In genomic region chr10:112716924-112717348, GRCh38 we compare ENCODE assay signal across 1 cellular context.
A peak's percentile ranks its signal among the peaks of the same experiment; 100 is the strongest.
TF ChIP-seq lines count a peak whose summit lies in the region.

No MANE protein-coding gene starts in this region.

TF ChIP-seq in HepG2, 621 proteins besides CTCF, POLR2A, EP300 and RAD21 (continued from another document and continues in another):
- TF ChIP-seq ZNF432 (CRISPR knock-in tag; IDR thresholded peaks at IDR 0.05; ENCODE audit: borderline replicate concordance) (no peak), HNRNPK (IDR thresholded peaks at IDR 0.05; ENCODE audit: low read depth, low read length, poor library complexity, severe bottlenecking) (no peak), STAG1 (CRISPR knock-in tag; IDR thresholded peaks at IDR 0.05) (0 out of 2 replicates have a peak, but pooled peaks have one; percentile 36), RARG (CRISPR knock-in tag; IDR thresholded peaks at IDR 0.05; ENCODE audit: low read depth) (no peak), ZNF501 (CRISPR knock-in tag; IDR thresholded peaks at IDR 0.05) (no peak; the same call in 1 of the 2 replicates), PAWR (CRISPR knock-in tag; IDR thresholded peaks at IDR 0.05; ENCODE audit: borderline replicate concordance) (no peak), ZNF639 (CRISPR knock-in tag; conservative IDR thresholded peaks at IDR 0.05) (no peak), YY1 (IDR thresholded peaks at IDR 0.05; ENCODE audit: insufficient read depth, insufficient replicate concordance, low read depth, low read length) (no peak), CERS6 (CRISPR knock-in tag; IDR thresholded peaks at IDR 0.05) (no peak), ZNF225 (CRISPR knock-in tag; IDR thresholded peaks at IDR 0.05) (no peak), ZNF790 (CRISPR knock-in tag; IDR thresholded peaks at IDR 0.05; ENCODE audit: borderline replicate concordance) (no peak), SPEN (CRISPR knock-in tag; IDR thresholded peaks at IDR 0.05; ENCODE audit: low read depth) (no peak), SIN3B (IDR thresholded peaks at IDR 0.05; ENCODE audit: low read length) (no peak), TEAD3 (CRISPR knock-in tag; optimal IDR thresholded peaks at IDR 0.05; ENCODE audit: borderline replicate concordance) (peak; percentile 81), ZMYM4 (CRISPR knock-in tag; IDR thresholded peaks at IDR 0.05) (peak; percentile 66), GTF3A (CRISPR knock-in tag; conservative IDR thresholded peaks at IDR 0.05) (no peak), AGO2 (optimal IDR thresholded peaks at IDR 0.05; ENCODE audit: low read depth, low read length) (no peak), KLF13 (CRISPR knock-in tag; IDR thresholded peaks at IDR 0.05) (no peak), RBM39 (IDR thresholded peaks at IDR 0.05; ENCODE audit: low read depth, low read length, poor library complexity, severe bottlenecking) (no peak), CHCHD3 (CRISPR knock-in tag; IDR thresholded peaks at IDR 0.05) (no peak), ZNF124 (CRISPR knock-in tag; IDR thresholded peaks at IDR 0.05) (no peak), ZNF512B (CRISPR knock-in tag; IDR thresholded peaks at IDR 0.05; ENCODE audit: borderline replicate concordance) (no peak), KLF9 (CRISPR knock-in tag; IDR thresholded peaks at IDR 0.05; ENCODE audit: low read depth) (no peak), FOSL2 (CRISPR knock-in tag; IDR thresholded peaks at IDR 0.05) (peak; percentile 98), ISX (CRISPR knock-in tag; conservative IDR thresholded peaks at IDR 0.05) (no peak), ELK4 (CRISPR knock-in tag; IDR thresholded peaks at IDR 0.05; ENCODE audit: borderline replicate concordance) (no peak), MAX (IDR thresholded peaks at IDR 0.05) (peak; percentile 13; the same call in 1 of the 2 replicates), ZNF446 (CRISPR knock-in tag; IDR thresholded peaks at IDR 0.05) (no peak), NFATC3 (CRISPR knock-in tag; IDR thresholded peaks at IDR 0.05) (no peak), SAP130 (CRISPR knock-in tag; IDR thresholded peaks at IDR 0.05; ENCODE audit: low read depth) (peak; percentile 74), MIER3 (CRISPR knock-in tag; IDR thresholded peaks at IDR 0.05; ENCODE audit: borderline replicate concordance) (peak; percentile 73; the same call in 1 of the 2 replicates), ZNF232 (CRISPR knock-in tag; IDR thresholded peaks at IDR 0.05; ENCODE audit: borderline replicate concordance) (no peak), YEATS2 (CRISPR knock-in tag; IDR thresholded peaks at IDR 0.05; ENCODE audit: borderline replicate concordance) (no peak), IKZF1 (IDR thresholded peaks at IDR 0.05) (no peak), ZNF543 (CRISPR knock-in tag; IDR thresholded peaks at IDR 0.05) (no peak), ZNF704 (CRISPR knock-in tag; IDR thresholded peaks at IDR 0.05; ENCODE audit: borderline replicate concordance) (no peak), ZBTB39 (CRISPR knock-in tag; IDR thresholded peaks at IDR 0.05) (no peak), MAFK (conservative IDR thresholded peaks at IDR 0.05 in 1 of 2, IDR thresholded peaks at IDR 0.05 in 1 of 2; ENCODE audit: low read length in 2 of 2) (no peak), ZNF24 (IDR thresholded peaks at IDR 0.05) (0 out of 2 replicates have a peak, but pooled peaks have one; percentile 30), ZNF777 (CRISPR knock-in tag; IDR thresholded peaks at IDR 0.05) (no peak), MEIS2 (CRISPR knock-in tag; IDR thresholded peaks at IDR 0.05) (peak; percentile 29; the same call in 1 of the 2 replicates), ZBTB40 (IDR thresholded peaks at IDR 0.05) (no peak), ZBTB40 (CRISPR knock-in tag; IDR thresholded peaks at IDR 0.05) (no peak), TFDP1 (CRISPR knock-in tag; IDR thresholded peaks at IDR 0.05; ENCODE audit: borderline replicate concordance) (no peak), RBFOX2 (IDR thresholded peaks at IDR 0.05; ENCODE audit: low read depth, low read length) (no peak), NR2F6 (IDR thresholded peaks at IDR 0.05) (peak; percentile 95), NR2F6 (CRISPR knock-in tag; IDR thresholded peaks at IDR 0.05) (peak; percentile 96), DR1 (CRISPR knock-in tag; IDR thresholded peaks at IDR 0.05) (no peak)
